ENCODE assay signal across 8 cellular contexts in genomic region chr20:44056010-44056698, GRCh38.
DNase-seq lines count a peak whose midpoint lies in the region; ATAC-seq and TF ChIP-seq lines count a peak whose summit lies in the region.

No MANE protein-coding gene starts in this region.

- TF ChIP-seq CTCF in Peyer's patch (IDR thresholded peaks at IDR 0.05) = peak in 2 of 6 experiments; percentile 20 to 33

- peak; percentile 55 for DNase-seq in activated gamma-delta T cell treated with Interleukin-2 at 50 U/mL for 16 hours
- DNase-seq in activated gamma-delta T cell (lab: John Stamatoyannopoulos, UW) = no peak
- peak; percentile 45 to 59 (median 48) for DNase-seq in Peyer's patch
- peak; percentile 25 for DNase-seq in activated naive CD8-positive, alpha-beta T cell treated with anti-CD3 and anti-CD28 coated beads, Interleukin-2, amount 50 U/mL, for 16 hours (ENCODE audit: low read depth, low spot score)
- peak; percentile 41 for DNase-seq in kidney tubule cell (ENCODE audit: low spot score)
- DNase-seq in stimulated activated effector memory CD8-positive, alpha-beta T cell treated with anti-CD3 and anti-CD28 coated beads, Interleukin-12 subunit alpha, Interleukin-12 subunit beta, amount 100 ng/mL, for 72 hours (ENCODE audit: low spot score in 2 of 2) = peak in 1 of 2 donors; percentile 58

- no peaks in the 10 kb centered on the region for H3K9me3 Mint-ChIP-seq in stimulated activated effector memory CD8-positive, alpha-beta T cell treated with anti-CD3 and anti-CD28 coated beads, Interleukin-12 subunit alpha, Interleukin-12 subunit beta, amount 100 ng/mL, for 72 hours

- H3K4me3 ChIP-seq in Peyer's patch = no peak overlapping the region

- no peaks in the 10 kb centered on the region for H3K36me3 ChIP-seq in Peyer's patch

- peak; percentile 63 for ATAC-seq in stimulated activated effector memory CD8-positive, alpha-beta T cell treated with anti-CD3 and anti-CD28 coated beads, Interleukin-12 subunit alpha, Interleukin-12 subunit beta, amount 100 ng/mL, for 72 hours
- ATAC-seq in GM21825 (IDR thresholded peaks at IDR 0.05; ENCODE audit: unreplicated experiment) (no peak), GM19324 (IDR thresholded peaks at IDR 0.05; ENCODE audit: low FRiP score, unreplicated experiment) (no peak)

- H3K4me3 Mint-ChIP-seq in stimulated activated effector memory CD8-positive, alpha-beta T cell treated with anti-CD3 and anti-CD28 coated beads, Interleukin-12 subunit alpha, Interleukin-12 subunit beta, amount 100 ng/mL, for 72 hours = no peak overlapping the region

- no peaks in the 10 kb centered on the region for H3K9me3 ChIP-seq in Peyer's patch

- TF ChIP-seq POLR2A in Peyer's patch (IDR thresholded peaks at IDR 0.05) = no peak

- H3K27ac ChIP-seq in Peyer's patch = no peak overlapping the region

- H3K27ac Mint-ChIP-seq in stimulated activated effector memory CD8-positive, alpha-beta T cell treated with anti-CD3 and anti-CD28 coated beads, Interleukin-12 subunit alpha, Interleukin-12 subunit beta, amount 100 ng/mL, for 72 hours = no peak overlapping the region

- H3K27me3 ChIP-seq in Peyer's patch = no peaks in the 10 kb centered on the region

- no peaks in the 10 kb centered on the region for H3K4me1 ChIP-seq in Peyer's patch

- H3K4me1 Mint-ChIP-seq in stimulated activated effector memory CD8-positive, alpha-beta T cell treated with anti-CD3 and anti-CD28 coated beads, Interleukin-12 subunit alpha, Interleukin-12 subunit beta, amount 100 ng/mL, for 72 hours = no peaks in the 10 kb centered on the region

- H3K36me3 Mint-ChIP-seq in stimulated activated effector memory CD8-positive, alpha-beta T cell treated with anti-CD3 and anti-CD28 coated beads, Interleukin-12 subunit alpha, Interleukin-12 subunit beta, amount 100 ng/mL, for 72 hours = no peaks in the 10 kb centered on the region
